ENCODE assay signal across 20 cellular contexts in the genomic region with DNA sequence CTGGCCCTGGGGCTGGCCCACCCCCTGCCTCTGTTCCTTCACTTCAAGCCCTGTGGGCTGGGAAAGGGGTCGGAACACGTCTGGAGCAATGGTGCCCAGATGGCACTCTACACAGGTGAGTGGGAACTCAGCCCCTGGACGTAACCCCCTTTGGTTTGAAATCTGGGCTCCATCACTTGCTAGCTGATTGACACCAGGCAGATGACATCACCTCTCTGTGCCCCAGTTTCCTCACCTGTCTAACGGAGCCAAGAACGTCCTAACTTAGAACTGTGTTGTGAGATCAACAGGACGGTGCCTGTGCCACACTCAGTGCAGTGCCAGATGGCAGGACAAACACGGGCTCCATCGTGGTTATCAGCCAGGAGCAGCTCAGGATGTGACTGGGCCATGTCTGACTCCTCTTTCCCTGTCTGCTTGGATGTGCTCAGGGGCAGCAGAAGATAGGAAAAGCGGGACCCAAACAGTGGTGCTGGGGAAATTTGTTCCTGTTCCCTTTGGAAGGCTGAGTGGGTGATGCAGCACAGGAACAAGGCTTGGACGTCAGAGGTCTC.
"Had no signal": no experiment of that assay in that cellular context is flagged by ENCODE, and none has a peak within 500 bp of the region (broad histone marks: within the 10 kb centered on the region; RNA-seq: fewer than 3 reads in every experiment).

No MANE protein-coding gene starts in this region.

- ATAC-seq: activated CD4-positive, CD25-positive, alpha-beta regulatory T cell treated with anti-CD3 and anti-CD28 coated beads, Interleukin-2, amount 50 U/mL, for 24 hours; activated CD8-positive, alpha-beta T cell treated with anti-CD3 and anti-CD28 coated beads for 36 hours; activated naive CD4-positive, alpha-beta T cell treated with anti-CD3 and anti-CD28 coated beads, Interleukin-2, amount 50 U/mL, for 72 hours; activated naive CD8-positive, alpha-beta T cell treated with anti-CD3 and anti-CD28 coated beads, Interleukin-2, amount 50 U/mL, for 24 hours; body of pancreas had no signal

- H3K27ac Mint-ChIP-seq: activated CD8-positive, alpha-beta T cell treated with anti-CD3 and anti-CD28 coated beads for 36 hours; activated naive CD4-positive, alpha-beta T cell treated with anti-CD3 and anti-CD28 coated beads, Interleukin-2, amount 50 U/mL, for 72 hours; activated naive CD8-positive, alpha-beta T cell treated with anti-CD3 and anti-CD28 coated beads, Interleukin-2, amount 50 U/mL, for 24 hours; activated T-cell treated with anti-CD3 and anti-CD28 coated beads, Interleukin-2, amount 50 U/mL, for 24 hours; activated T-helper 1 cell treated with anti-CD3 and anti-CD28 coated beads, Interleukin-12 subunit alpha, Interleukin-12 subunit beta, Interleukin-2, Interleukin-4 antibody, amounts not matched to agents 30 ng/mL and 10 ng/mL and 1 ng/mL, durations not matched to agents 14 hours and 24 hours and 36 hours; T-helper 1 cell treated with Interleukin-12 subunit alpha and Interleukin-12 subunit beta and Interleukin-4 antibody, amounts not matched to agents 30 μg/mL and 1 μg/mL, for 36 hours had no signal

- DNase-seq: activated CD4-positive, alpha-beta T cell treated with anti-CD3 and anti-CD28 coated beads for 4 hours; activated CD8-positive, alpha-beta memory T cell treated with anti-CD3 and anti-CD28 coated beads, Interleukin-2, amount 50 U/mL, for 48 hours; activated CD8-positive, alpha-beta T cell treated with anti-CD3 and anti-CD28 coated beads for 36 hours; activated effector memory CD4-positive, alpha-beta T cell treated with Interleukin-2 at 50 U/mL for 16 hours; activated naive CD4-positive, alpha-beta T cell treated with Interleukin-2 at 50 U/mL for 16 hours; activated naive CD8-positive, alpha-beta T cell treated with anti-CD3 and anti-CD28 coated beads, Interleukin-2, amount 50 U/mL, for 24 hours; activated T-cell treated with anti-CD3 and anti-CD28 coated beads, Interleukin-2, amount 50 U/mL, for 24 hours; amniotic stem cell; body of pancreas; NCI-H1092; NCI-H2029; NCI-H446; SHP77 treated with DMSO at 0.1 percent for 48 hours had no signal

- H3K27me3 Mint-ChIP-seq: activated T-cell treated with anti-CD3 and anti-CD28 coated beads, Interleukin-2, amount 50 U/mL, for 24 hours; central memory CD8-positive, alpha-beta T cell had no signal

- H3K27me3 ChIP-seq: ascending aorta, body of pancreas had no signal

- H3K9me3 Mint-ChIP-seq: activated CD8-positive, alpha-beta T cell treated with anti-CD3 and anti-CD28 coated beads for 36 hours; activated naive CD4-positive, alpha-beta T cell treated with anti-CD3 and anti-CD28 coated beads, Interleukin-2, amount 50 U/mL, for 72 hours; activated naive CD8-positive, alpha-beta T cell treated with anti-CD3 and anti-CD28 coated beads, Interleukin-2, amount 50 U/mL, for 24 hours; activated T-cell treated with anti-CD3 and anti-CD28 coated beads, Interleukin-2, amount 50 U/mL, for 24 hours; activated T-helper 1 cell treated with anti-CD3 and anti-CD28 coated beads, Interleukin-12 subunit alpha, Interleukin-12 subunit beta, Interleukin-2, Interleukin-4 antibody, amounts not matched to agents 30 ng/mL and 10 ng/mL and 1 ng/mL, durations not matched to agents 14 hours and 24 hours and 36 hours; central memory CD8-positive, alpha-beta T cell; T-helper 1 cell treated with Interleukin-12 subunit alpha and Interleukin-12 subunit beta and Interleukin-4 antibody, amounts not matched to agents 30 μg/mL and 1 μg/mL, for 36 hours had no signal

- H3K4me1 Mint-ChIP-seq: activated naive CD8-positive, alpha-beta T cell treated with anti-CD3 and anti-CD28 coated beads, Interleukin-2, amount 50 U/mL, for 24 hours; central memory CD8-positive, alpha-beta T cell had no signal

- H3K4me2 ChIP-seq: KMS-11 had no signal

- H3K9ac ChIP-seq: KMS-11 had no signal

- H3K36me3 Mint-ChIP-seq: activated naive CD4-positive, alpha-beta T cell treated with anti-CD3 and anti-CD28 coated beads, Interleukin-2, amount 50 U/mL, for 72 hours had no signal

- H3K4me1 ChIP-seq: ascending aorta, body of pancreas had no signal

- H3K4me3 Mint-ChIP-seq: activated CD8-positive, alpha-beta T cell treated with anti-CD3 and anti-CD28 coated beads for 36 hours; activated naive CD8-positive, alpha-beta T cell treated with anti-CD3 and anti-CD28 coated beads, Interleukin-2, amount 50 U/mL, for 24 hours; activated T-cell treated with anti-CD3 and anti-CD28 coated beads, Interleukin-2, amount 50 U/mL, for 24 hours; activated T-helper 1 cell treated with anti-CD3 and anti-CD28 coated beads, Interleukin-12 subunit alpha, Interleukin-12 subunit beta, Interleukin-2, Interleukin-4 antibody, amounts not matched to agents 30 ng/mL and 10 ng/mL and 1 ng/mL, durations not matched to agents 14 hours and 24 hours and 36 hours; central memory CD8-positive, alpha-beta T cell; T-helper 1 cell treated with Interleukin-12 subunit alpha and Interleukin-12 subunit beta and Interleukin-4 antibody, amounts not matched to agents 30 μg/mL and 1 μg/mL, for 36 hours had no signal

- H3K9me3 ChIP-seq: ascending aorta, body of pancreas had no signal

- H3K27ac ChIP-seq: ascending aorta, body of pancreas, KMS-11 had no signal

- H3K4me3 ChIP-seq: ascending aorta, body of pancreas had no signal
